9 cellular contexts compared by ENCODE assay signal in genomic region chr21:15743593-15743992, GRCh38.
"Had no signal": no experiment of that assay in that cellular context is flagged by ENCODE, and none has a peak within 500 bp of the region (broad histone marks: within the 10 kb centered on the region; RNA-seq: fewer than 3 reads in every experiment).

No MANE protein-coding gene starts in this region.

- ATAC-seq: activated T-cell treated with anti-CD3 and anti-CD28 coated beads, Interleukin-2, amount 50 U/mL, for 4 hours had no signal

- DNase-seq: activated CD4-positive, alpha-beta memory T cell treated with anti-CD3 and anti-CD28 coated beads for 36 hours; activated CD4-positive, alpha-beta T cell treated with anti-CD3 and anti-CD28 coated beads for 1 hour; activated gamma-delta T cell; activated T-cell treated with anti-CD3 and anti-CD28 coated beads, Interleukin-2, amount 50 U/mL, for 4 hours; gastrocnemius medialis; pancreas; stimulated activated CD4-positive, alpha-beta T cell treated with anti-CD3 and anti-CD28 coated beads, Interleukin-2, amount 100 ng/mL, for 48 hours; upper lobe of right lung had no signal

- H3K27me3 ChIP-seq: gastrocnemius medialis, hepatocyte, pancreas, upper lobe of right lung had no signal

- H3K27ac ChIP-seq: gastrocnemius medialis, hepatocyte, pancreas, upper lobe of right lung had no signal
